25 cellular contexts compared by ENCODE assay signal in the genomic region with DNA sequence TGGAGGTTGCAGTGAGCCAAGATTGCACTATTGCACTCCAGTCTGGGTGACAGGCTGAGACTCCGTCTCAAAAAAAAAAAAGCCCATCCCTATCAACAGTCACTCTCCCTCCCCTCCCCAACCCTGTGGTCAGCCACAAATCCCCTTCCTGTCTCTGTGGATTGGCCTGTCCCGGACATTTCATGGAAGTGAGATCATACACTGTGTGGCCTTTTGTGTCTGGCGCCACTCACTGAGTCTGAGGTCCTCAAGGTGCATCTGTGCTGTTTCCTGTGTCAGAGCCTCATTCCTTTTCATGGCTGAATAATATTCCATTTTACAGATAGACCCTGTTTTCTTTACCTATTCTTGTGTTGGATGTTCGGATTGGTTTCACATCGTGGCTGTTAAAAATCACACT.
DNase-seq lines count a peak whose midpoint lies in the region; ATAC-seq and TF ChIP-seq lines count a peak whose summit lies in the region.
"Had no signal": no experiment of that assay in that cellular context is flagged by ENCODE, and none has a peak within 500 bp of the region (broad histone marks: within the 10 kb centered on the region; RNA-seq: fewer than 3 reads in every experiment).

No MANE protein-coding gene starts in this region.

- H3K4me3 Mint-ChIP-seq in neural crest cell = no peak overlapping the region
- H3K4me3 Mint-ChIP-seq in stimulated activated memory B cell treated with anti-CD40 and anti-IgM and Interleukin-4, amounts not matched to agents 10 μg/mL and 1 μg/mL and 100 μg/mL, for 72 hours = no peak overlapping the region
- H3K4me3 Mint-ChIP-seq: activated CD4-positive, alpha-beta T cell treated with anti-CD3 and anti-CD28 coated beads for 36 hours; activated naive CD8-positive, alpha-beta T cell treated with anti-CD3 and anti-CD28 coated beads, Interleukin-2, amount 50 U/mL, for 24 hours; brain; naive B cell; T-helper 17 cell had no signal

- H3K9me3 Mint-ChIP-seq in neural crest cell = no peaks in the 10 kb centered on the region
- H3K9me3 Mint-ChIP-seq in stimulated activated memory B cell treated with anti-CD40 and anti-IgM and Interleukin-4, amounts not matched to agents 10 μg/mL and 1 μg/mL and 100 μg/mL, for 72 hours = no peaks in the 10 kb centered on the region
- H3K9me3 Mint-ChIP-seq: activated naive CD8-positive, alpha-beta T cell treated with anti-CD3 and anti-CD28 coated beads, Interleukin-2, amount 50 U/mL, for 24 hours had no signal

- DNase-seq in Daoy (ENCODE audit: low read depth) (peak; percentile 74), MV-4-11 (lab: John Stamatoyannopoulos, UW) (peak; percentile 96), UCSD-AML1 (lab: John Stamatoyannopoulos, UW; ENCODE audit: unreplicated experiment) (peak; percentile 46), neural crest cell (ENCODE audit: low read depth, low spot score) (no peak), left lobe of liver (ENCODE audit: low spot score) (no peak), HUDEP-2 (lab: John Stamatoyannopoulos, UW; ENCODE audit: unreplicated experiment in 76 of 76) (no peak)
- DNase-seq: activated CD4-positive, alpha-beta T cell treated with anti-CD3 and anti-CD28 coated beads for 36 hours; activated CD8-positive, alpha-beta memory T cell treated with anti-CD3 and anti-CD28 coated beads for 24 hours; activated gamma-delta T cell; activated naive CD8-positive, alpha-beta T cell treated with anti-CD3 and anti-CD28 coated beads, Interleukin-2, amount 50 U/mL, for 24 hours; dorsolateral prefrontal cortex; gastrocnemius medialis; hippocampal formation; left ventricle myocardium inferior; naive B cell; NCI-H1417 treated with DMSO at 0.1 percent for 48 hours; NCI-H2081; NCI-H2227 treated with DMSO at 0.1 percent for 48 hours; NCI-H69; occipital lobe; stimulated activated naive CD8-positive, alpha-beta T cell treated with anti-CD3 and anti-CD28 coated beads, Interleukin-15, Interleukin-2, amounts not matched to agents 100 U/mL and 50 U/mL, for 24 hours; T-helper 17 cell had no signal

- ATAC-seq in GM18907 (IDR thresholded peaks at IDR 0.05; ENCODE audit: unreplicated experiment) = no peak
- ATAC-seq in left lobe of liver = no peak
- ATAC-seq in stimulated activated memory B cell treated with anti-CD40 and anti-IgM and Interleukin-4, amounts not matched to agents 10 μg/mL and 1 μg/mL and 100 μg/mL, for 72 hours = no peak
- ATAC-seq: activated CD4-positive, alpha-beta T cell treated with anti-CD3 and anti-CD28 coated beads for 36 hours; activated naive CD8-positive, alpha-beta T cell treated with anti-CD3 and anti-CD28 coated beads, Interleukin-2, amount 50 U/mL, for 24 hours; gastrocnemius medialis; stimulated activated naive CD8-positive, alpha-beta T cell treated with anti-CD3 and anti-CD28 coated beads, Interleukin-15, Interleukin-2, amounts not matched to agents 100 U/mL and 50 U/mL, for 24 hours; T-helper 17 cell had no signal

- H3K4me1 Mint-ChIP-seq in neural crest cell = peaks cover 48% of the 10 kb centered on the region
- no peaks in the 10 kb centered on the region for H3K4me1 Mint-ChIP-seq in stimulated activated memory B cell treated with anti-CD40 and anti-IgM and Interleukin-4, amounts not matched to agents 10 μg/mL and 1 μg/mL and 100 μg/mL, for 72 hours
- H3K4me1 Mint-ChIP-seq: activated CD4-positive, alpha-beta T cell treated with anti-CD3 and anti-CD28 coated beads for 36 hours had no signal

- peaks cover 3% of the 10 kb centered on the region for H3K36me3 Mint-ChIP-seq in neural crest cell (ENCODE audit: low read depth)
- H3K36me3 Mint-ChIP-seq in stimulated activated memory B cell treated with anti-CD40 and anti-IgM and Interleukin-4, amounts not matched to agents 10 μg/mL and 1 μg/mL and 100 μg/mL, for 72 hours = no peaks in the 10 kb centered on the region
- H3K36me3 Mint-ChIP-seq: naive B cell had no signal

- peak overlapping the region; percentile 50 for H3K27ac Mint-ChIP-seq in neural crest cell (ENCODE audit: unreplicated experiment)
- H3K27ac Mint-ChIP-seq in stimulated activated memory B cell treated with anti-CD40 and anti-IgM and Interleukin-4, amounts not matched to agents 10 μg/mL and 1 μg/mL and 100 μg/mL, for 72 hours = no peak overlapping the region
- H3K27ac Mint-ChIP-seq: activated CD4-positive, alpha-beta T cell treated with anti-CD3 and anti-CD28 coated beads for 36 hours; activated naive CD8-positive, alpha-beta T cell treated with anti-CD3 and anti-CD28 coated beads, Interleukin-2, amount 50 U/mL, for 24 hours; T-helper 17 cell had no signal

- peaks cover 2% of the 10 kb centered on the region for H3K27me3 Mint-ChIP-seq in neural crest cell (ENCODE audit: low read depth)
- peaks cover 16% of the 10 kb centered on the region for H3K27me3 Mint-ChIP-seq in stimulated activated memory B cell treated with anti-CD40 and anti-IgM and Interleukin-4, amounts not matched to agents 10 μg/mL and 1 μg/mL and 100 μg/mL, for 72 hours
- H3K27me3 Mint-ChIP-seq: brain, T-helper 17 cell had no signal

- no peak for TF ChIP-seq CTCF in neural crest cell (conservative IDR thresholded peaks at IDR 0.05)

Comparison
In these comparisons a context has a peak if more than half of its experiments do, and no peak if none do; other contexts are left out.
1. DNase-seq: peak in Daoy (single experiment), MV-4-11 (single experiment) and UCSD-AML1 (single experiment); none in neural crest cell (single experiment), left lobe of liver (single experiment) and HUDEP-2 (0 of 76).